Comparison of ENCODE assay signal across 24 cellular contexts in the genomic region with DNA sequence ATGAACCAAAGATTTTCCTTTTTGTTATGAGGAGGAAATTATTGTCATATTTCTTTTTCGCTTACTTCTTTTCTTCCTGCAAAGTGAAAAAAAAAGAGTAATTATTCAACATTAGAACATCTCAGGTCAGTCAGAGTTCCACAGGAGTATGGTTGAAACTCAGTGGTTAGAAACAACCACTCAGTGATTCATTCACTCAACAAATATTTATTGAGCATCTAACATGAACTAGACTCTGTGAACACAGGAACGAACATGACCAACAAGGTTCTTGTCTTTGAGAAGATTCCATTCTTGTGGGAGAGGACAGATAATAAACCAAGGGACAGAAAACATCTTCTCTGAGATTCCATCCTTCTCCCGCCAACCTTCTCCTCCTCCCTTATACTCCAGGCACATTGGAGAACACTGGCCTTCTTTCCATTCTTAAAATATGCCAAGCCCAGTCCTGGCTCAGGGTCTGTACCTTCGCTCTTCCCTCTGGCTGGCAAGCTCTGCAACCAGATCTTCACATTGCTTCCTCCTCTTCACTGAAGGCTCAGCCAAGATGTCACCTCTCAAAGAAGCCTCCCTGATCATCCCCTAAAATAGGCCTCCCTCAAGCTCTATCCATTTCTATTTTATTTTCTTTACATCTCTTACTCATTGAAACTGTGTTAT. TPM values are rescaled to one million over a fixed set of nuclear protein-coding genes. Genes with fewer than 3 reads are reported as not detected.
DNase-seq lines count a peak whose midpoint lies in the region; ATAC-seq and TF ChIP-seq lines count a peak whose summit lies in the region.
"Had no signal": no experiment of that assay in that cellular context is flagged by ENCODE, and none has a peak within 500 bp of the region (broad histone marks: within the 10 kb centered on the region; RNA-seq: fewer than 3 reads in every experiment).

No MANE protein-coding gene starts in this region.

- no peak for ATAC-seq in HG02678 (IDR thresholded peaks at IDR 0.05; ENCODE audit: unreplicated experiment)
- ATAC-seq: activated CD8-positive, alpha-beta memory T cell treated with anti-CD3 and anti-CD28 coated beads, Interleukin-2, amount 10 ng/mL, durations not matched to agents 7 days and 5 days; effector memory CD8-positive, alpha-beta T cell; natural killer cell; right lobe of liver had no signal

- H3K27ac Mint-ChIP-seq in HFFc6 (peak overlapping the region; percentile 25; the same call in 1 of the 2 replicates), chondrocyte (ENCODE audit: unreplicated experiment) (peak overlapping the region; percentile 83)
- H3K27ac Mint-ChIP-seq: activated CD8-positive, alpha-beta memory T cell treated with anti-CD3 and anti-CD28 coated beads, Interleukin-2, amount 10 ng/mL, durations not matched to agents 7 days and 5 days; activated naive CD4-positive, alpha-beta T cell treated with anti-CD3 and anti-CD28 coated beads, Interleukin-2, amount 50 U/mL, for 24 hours; effector memory CD8-positive, alpha-beta T cell; mesothelial cell of epicardium; natural killer cell had no signal

- no peak for TF ChIP-seq CTCF in HFFc6 (IDR thresholded peaks at IDR 0.05)
- no peak for TF ChIP-seq CTCF in chondrocyte (IDR thresholded peaks at IDR 0.05)

- H3K4me1 Mint-ChIP-seq in HFFc6 (ENCODE audit: low read depth) (peaks cover 74% of the 10 kb centered on the region), chondrocyte (ENCODE audit: low read depth) (peaks cover 46% of the 10 kb centered on the region)
- H3K4me1 Mint-ChIP-seq: natural killer cell had no signal

- peak overlapping the region; percentile 23 for H3K27ac ChIP-seq in temporal lobe (ENCODE audit: low read depth, low read length)
- H3K27ac ChIP-seq: C4-2B, pancreas had no signal

- H3K9me3 Mint-ChIP-seq in HFFc6 (no peaks in the 10 kb centered on the region; the same call in 1 of the 2 replicates), chondrocyte (ENCODE audit: low read depth) (peaks cover 3% of the 10 kb centered on the region)
- H3K9me3 Mint-ChIP-seq: effector memory CD8-positive, alpha-beta T cell; natural killer cell had no signal

- H3K36me3 Mint-ChIP-seq in HFFc6 (ENCODE audit: low read depth) (peaks cover 17% of the 10 kb centered on the region; the same call in 1 of the 2 replicates), chondrocyte (ENCODE audit: low read depth) (peaks cover under 1% of the 10 kb centered on the region)
- H3K36me3 Mint-ChIP-seq: activated CD8-positive, alpha-beta memory T cell treated with anti-CD3 and anti-CD28 coated beads, Interleukin-2, amount 10 ng/mL, durations not matched to agents 7 days and 5 days; mesothelial cell of epicardium; natural killer cell had no signal

- peaks cover 2% of the 10 kb centered on the region; the same call in 1 of the 2 replicates for H3K27me3 Mint-ChIP-seq in HFFc6 (ENCODE audit: insufficient read depth)
- no peaks in the 10 kb centered on the region for H3K27me3 Mint-ChIP-seq in chondrocyte (ENCODE audit: low read depth)
- H3K27me3 Mint-ChIP-seq: activated naive CD4-positive, alpha-beta T cell treated with anti-CD3 and anti-CD28 coated beads, Interleukin-2, amount 50 U/mL, for 24 hours had no signal

- DNase-seq in HFFc6 = no peak
- DNase-seq in chondrocyte (ENCODE audit: low spot score) = no peak
- peak; percentile 14 for DNase-seq in kidney tubule cell (ENCODE audit: low spot score)
- no peak for DNase-seq in RKO (ENCODE audit: low spot score)
- no peak for DNase-seq in epidermal melanocyte (ENCODE audit: insufficient read length, low spot score)
- DNase-seq: activated CD4-positive, alpha-beta T cell treated with anti-CD3 and anti-CD28 coated beads, Interleukin-2, amount 50 U/mL, for 1 hour; activated CD8-positive, alpha-beta memory T cell treated with anti-CD3 and anti-CD28 coated beads, Interleukin-2, amount 10 ng/mL, durations not matched to agents 7 days and 5 days; cerebellar nuclear complex; effector memory CD8-positive, alpha-beta T cell; Karpas-422; kidney glomerular epithelial cell; MV-4-11; natural killer cell; NCI-H146; pancreas; right lobe of liver; Right ventricle myocardium superior; T1000 had no signal

- H3K4me3 Mint-ChIP-seq in HFFc6 = no peak overlapping the region
- H3K4me3 Mint-ChIP-seq in chondrocyte (ENCODE audit: unreplicated experiment) = no peak overlapping the region
- H3K4me3 Mint-ChIP-seq: activated CD8-positive, alpha-beta memory T cell treated with anti-CD3 and anti-CD28 coated beads, Interleukin-2, amount 10 ng/mL, durations not matched to agents 7 days and 5 days; activated naive CD4-positive, alpha-beta T cell treated with anti-CD3 and anti-CD28 coated beads, Interleukin-2, amount 50 U/mL, for 24 hours; effector memory CD8-positive, alpha-beta T cell; mesothelial cell of epicardium; natural killer cell had no signal

RNA-seq across cellular contexts. Expression of gene GRAMD2B, which starts 6.8 kb away (rescaled TPM):
- total RNA-seq in HFFc6 (2021; fragmentation: NEBNext Ultra II Directional; extraction: Animal tissue kit (Norgen Biotek cat#: 25700)) = 100 to 1,000 TPM in 2 of 6 experiments, 10 to 100 TPM in 4; 69.2 to 154 (median 80.5) TPM
- total RNA-seq in chondrocyte = 56.5 to 72.4 TPM (median 61.5 TPM) in 3 replicates
- 8.6 TPM for total RNA-seq in temporal lobe
- total RNA-seq: NCI-H460 had no signal
